ENCODE assay signal across 15 cellular contexts in genomic region chr2:18396328-18396727, GRCh38.
DNase-seq lines count a peak whose midpoint lies in the region; ATAC-seq, FAIRE-seq and TF ChIP-seq lines count a peak whose summit lies in the region.
"Had no signal": no experiment of that assay in that cellular context is flagged by ENCODE, and none has a peak within 500 bp of the region (broad histone marks: within the 10 kb centered on the region; RNA-seq: fewer than 3 reads in every experiment).

No MANE protein-coding gene starts in this region.

- H3K36me3 Mint-ChIP-seq in astrocyte (ENCODE audit: low read depth, unreplicated experiment): no peaks in the 10 kb centered on the region
- no peaks in the 10 kb centered on the region for H3K36me3 Mint-ChIP-seq in stimulated activated naive B cell treated with anti-CD40 and anti-IgM and Interleukin-4, amounts not matched to agents 10 μg/mL and 1 μg/mL and 100 μg/mL, for 72 hours
- H3K36me3 Mint-ChIP-seq: CD8-positive, alpha-beta memory T cell had no signal

- H3K27ac Mint-ChIP-seq in astrocyte (ENCODE audit: unreplicated experiment): no peak overlapping the region
- H3K27ac Mint-ChIP-seq in stimulated activated naive B cell treated with anti-CD40 and anti-IgM and Interleukin-4, amounts not matched to agents 10 μg/mL and 1 μg/mL and 100 μg/mL, for 72 hours: no peak overlapping the region
- H3K27ac Mint-ChIP-seq: CD8-positive, alpha-beta memory T cell; GM23338 had no signal

- H3K27me3 Mint-ChIP-seq in astrocyte (ENCODE audit: low read depth, unreplicated experiment): peaks cover 17% of the 10 kb centered on the region
- peaks cover 0 to 18% of the 10 kb centered on the region in 2 donors for H3K27me3 Mint-ChIP-seq in stimulated activated naive B cell treated with anti-CD40 and anti-IgM and Interleukin-4, amounts not matched to agents 10 μg/mL and 1 μg/mL and 100 μg/mL, for 72 hours

- FAIRE-seq in astrocyte (lab: Jason Lieb, UNC): no peak
- FAIRE-seq: GM18507 had no signal

- no TSS peak for BruUV-seq in HCT116 (replicated peaks; lab: Mats Ljungman, UMichigan)

- no peak for TF ChIP-seq RAD21 in HCT116 (IDR thresholded peaks at IDR 0.05; ENCODE audit: low read depth)

- CTCF ChIA-PET in HCT116 (lab: Charles Lee): no interaction called here

- intact Hi-C loops in HCT116 (cut with micrococcal nuclease) (no loop called here), left lung (cut with DNase I) (no loop called here), transverse colon (cut with DNase I; ENCODE audit: low total_unique reads) (no loop called here)

- H3K9ac ChIP-seq in HCT116 (ENCODE audit: low read length) (no peak overlapping the region), astrocyte (ENCODE audit: low read length) (no peak overlapping the region)
- H3K9ac ChIP-seq: BLaER1 had no signal

- no peaks in the 10 kb centered on the region for H3K79me2 ChIP-seq in HCT116 (ENCODE audit: insufficient read depth, low read length)
- no peaks in the 10 kb centered on the region for H3K79me2 ChIP-seq in astrocyte (ENCODE audit: insufficient read depth, low read length)

- RAD21 ChIA-PET in HCT116 (lab: Charles Lee; ENCODE audit: low non-redundant PET in 1 of 2, low total read pairs in 2 of 2, uncharacterized antibody in 2 of 2, unreplicated experiment in 2 of 2): no interaction called here

- H3K4me2 ChIP-seq in HCT116 (ENCODE audit: low read length) (no peak overlapping the region), astrocyte (ENCODE audit: low read length) (no peak overlapping the region)
- H3K4me2 ChIP-seq: BLaER1, GM23338 had no signal

- H2AFZ ChIP-seq in HCT116 (ENCODE audit: low read depth, low read length, poor library complexity, severe bottlenecking): no peak overlapping the region
- no peak overlapping the region for H2AFZ ChIP-seq in astrocyte (ENCODE audit: low read depth, low read length)
- H2AFZ ChIP-seq: GM23338 had no signal

- no peaks in the 10 kb centered on the region for H3K9me3 Mint-ChIP-seq in astrocyte (ENCODE audit: unreplicated experiment)
- H3K9me3 Mint-ChIP-seq in stimulated activated naive B cell treated with anti-CD40 and anti-IgM and Interleukin-4, amounts not matched to agents 10 μg/mL and 1 μg/mL and 100 μg/mL, for 72 hours: no peaks in the 10 kb centered on the region
- H3K9me3 Mint-ChIP-seq: CD8-positive, alpha-beta memory T cell; GM23338 had no signal

- H3K4me1 Mint-ChIP-seq in astrocyte (ENCODE audit: low read depth, unreplicated experiment): no peaks in the 10 kb centered on the region
- H3K4me1 Mint-ChIP-seq in stimulated activated naive B cell treated with anti-CD40 and anti-IgM and Interleukin-4, amounts not matched to agents 10 μg/mL and 1 μg/mL and 100 μg/mL, for 72 hours: no peaks in the 10 kb centered on the region
- H3K4me1 Mint-ChIP-seq: CD8-positive, alpha-beta memory T cell had no signal

- TF ChIP-seq EP300 in transverse colon (IDR thresholded peaks at IDR 0.05; ENCODE audit: low read depth): no peak

- H3K27me3 ChIP-seq in HCT116 (ENCODE audit: insufficient read depth, low read length) (peaks cover 17% of the 10 kb centered on the region; the same call in 1 of the 2 replicates), astrocyte (ENCODE audit: insufficient read depth, low read length) (no peaks in the 10 kb centered on the region), left lung (no peaks in the 10 kb centered on the region), transverse colon (no peaks in the 10 kb centered on the region)
- H3K27me3 ChIP-seq: BLaER1 had no signal

- H3K9me3 ChIP-seq in HCT116 (ENCODE audit: control insufficient read depth in 1 of 2, insufficient read depth in 1 of 2, low read depth in 1 of 2, low read length in 2 of 2): no peaks in the 10 kb centered on the region
- H3K9me3 ChIP-seq in astrocyte (ENCODE audit: insufficient read depth, low read depth, low read length): no peaks in the 10 kb centered on the region
- H3K9me3 ChIP-seq in left lung: no peaks in the 10 kb centered on the region
- no peaks in the 10 kb centered on the region for H3K9me3 ChIP-seq in transverse colon
- H3K9me3 ChIP-seq: BLaER1, Caco-2 had no signal

- TF ChIP-seq CTCF in HCT116 (IDR thresholded peaks at IDR 0.05 in 2 of 3, conservative IDR thresholded peaks at IDR 0.05 in 1 of 3; ENCODE audit: borderline replicate concordance in 1 of 3, insufficient read depth in 1 of 3, low read depth in 2 of 3, low read length in 2 of 3) (no peak), astrocyte (IDR thresholded peaks at IDR 0.05; ENCODE audit: insufficient read depth, low read depth, low read length) (no peak), left lung (IDR thresholded peaks at IDR 0.05) (no peak), transverse colon (IDR thresholded peaks at IDR 0.05) (no peak)

- no peak overlapping the region for H3K4me3 ChIP-seq in HCT116 (replicated peaks in 1 of 2; ENCODE audit: low read depth in 1 of 2, low read length in 2 of 2)
- no peak overlapping the region for H3K4me3 ChIP-seq in astrocyte (ENCODE audit: insufficient read depth, low read depth, low read length)
- H3K4me3 ChIP-seq in left lung: no peak overlapping the region
- no peak overlapping the region for H3K4me3 ChIP-seq in transverse colon
- H3K4me3 ChIP-seq: BLaER1, GM23338 had no signal

- no peaks in the 10 kb centered on the region for H3K4me1 ChIP-seq in HCT116 (ENCODE audit: control insufficient read depth in 1 of 2, insufficient read depth in 2 of 2, low read length in 2 of 2)
- no peaks in the 10 kb centered on the region for H3K4me1 ChIP-seq in astrocyte (ENCODE audit: insufficient read depth, low read length)
- no peaks in the 10 kb centered on the region for H3K4me1 ChIP-seq in left lung
- no peaks in the 10 kb centered on the region for H3K4me1 ChIP-seq in transverse colon
- H3K4me1 ChIP-seq: BLaER1, Caco-2 had no signal

- TF ChIP-seq POLR2A in HCT116 (IDR thresholded peaks at IDR 0.05; ENCODE audit: borderline replicate concordance, extremely low read depth, insufficient read depth, insufficient read length) (no peak), transverse colon (IDR thresholded peaks at IDR 0.05) (no peak)

- no peaks in the 10 kb centered on the region for H4K20me1 ChIP-seq in HCT116 (ENCODE audit: insufficient read depth)
- no peaks in the 10 kb centered on the region for H4K20me1 ChIP-seq in astrocyte (ENCODE audit: insufficient read depth, low read length)
- H4K20me1 ChIP-seq: BLaER1 had no signal

- ATAC-seq in HCT116 (0 out of 2 replicates have a peak, but pooled peaks have one; percentile 14), left lung (peak; percentile 24), GM21528 (IDR thresholded peaks at IDR 0.05; ENCODE audit: low FRiP score, unreplicated experiment) (no peak)
- ATAC-seq in stimulated activated naive B cell treated with anti-CD40 and anti-IgM and Interleukin-4, amounts not matched to agents 10 μg/mL and 1 μg/mL and 100 μg/mL, for 72 hours (replicated peaks): no peak
- ATAC-seq: GM23338 had no signal

- no peaks in the 10 kb centered on the region for H3K9me2 ChIP-seq in HCT116 (ENCODE audit: insufficient read depth)

- no peak overlapping the region for H3K4me3 Mint-ChIP-seq in astrocyte (ENCODE audit: unreplicated experiment)
- H3K4me3 Mint-ChIP-seq in stimulated activated naive B cell treated with anti-CD40 and anti-IgM and Interleukin-4, amounts not matched to agents 10 μg/mL and 1 μg/mL and 100 μg/mL, for 72 hours: no peak overlapping the region
- H3K4me3 Mint-ChIP-seq: CD8-positive, alpha-beta memory T cell; GM23338 had no signal

- H3K27ac ChIP-seq in HCT116 (ENCODE audit: low read depth, low read length) (no peak overlapping the region), astrocyte (ENCODE audit: low read depth, low read length) (no peak overlapping the region), left lung (no peak overlapping the region), transverse colon (no peak overlapping the region)
- H3K27ac ChIP-seq: BLaER1 had no signal

- DNase-seq in HCT116 (ENCODE audit: low read depth, low spot score): no peak
- peak; percentile 58 for DNase-seq in astrocyte (ENCODE audit: low read depth)
- no peak for DNase-seq in left lung
- DNase-seq in transverse colon: no peak
- DNase-seq in NCI-H510A (lab: John Stamatoyannopoulos, UW): no peak
- no peak for DNase-seq in stimulated activated naive B cell treated with anti-CD40 and anti-IgM and Interleukin-4, amounts not matched to agents 10 μg/mL and 1 μg/mL and 100 μg/mL, for 72 hours
- DNase-seq: AML-193; Caco-2; CD8-positive, alpha-beta memory T cell; GF-D8; H7 had no signal

- POLR2A ChIA-PET in HCT116 (lab: Charles Lee): no interaction called here

- no peaks in the 10 kb centered on the region for H3K36me3 ChIP-seq in HCT116 (ENCODE audit: control insufficient read depth in 1 of 2, insufficient read depth in 2 of 2, low read length in 2 of 2)
- no peaks in the 10 kb centered on the region for H3K36me3 ChIP-seq in astrocyte (ENCODE audit: insufficient read depth, low read length)
- H3K36me3 ChIP-seq in left lung: no peaks in the 10 kb centered on the region
- H3K36me3 ChIP-seq in transverse colon: no peaks in the 10 kb centered on the region
- H3K36me3 ChIP-seq: BLaER1 had no signal

- in situ Hi-C loops in transverse colon (cut with MboI; ENCODE audit: low pct_ligation_motif_present in 1 of 4, low pct_unique_long_range_greater_than_20kb in 1 of 4, low sequenced_read_pairs in 3 of 4): loop anchor here in 2 of 4 donors (25.0 kb wide), 2 partner anchors 966 to 1466 kb away; partner anchors contain the start of gene OSR1 (in 1 of the 2)

- 62% methylated on average over 5 of the region's 5 CpGs; no CpG with 5 or more reads in 1 of the 2 donors for WGBS in transverse colon (ENCODE audit: low coverage in 1 of 2), 2 donors

TF ChIP-seq in HCT116, 20 proteins besides CTCF, POLR2A, EP300 and RAD21:
- TF ChIP-seq ZNF274 (IDR thresholded peaks at IDR 0.05; ENCODE audit: low read depth, low read length): no peak

Comparison
In these comparisons a context has a peak if more than half of its experiments do, and no peak if none do; other contexts are left out.
1. ATAC-seq: peak in HCT116 (single experiment) and left lung (single experiment); none in stimulated activated naive B cell treated with anti-CD40 and anti-IgM and Interleukin-4, amounts not matched to agents 10 μg/mL and 1 μg/mL and 100 μg/mL, for 72 hours (0 of 2) and GM21528 (single experiment).